Comparison of ENCODE assay signal across 1 cellular context in genomic region chr3:14680716-14681115, GRCh38.
TF ChIP-seq lines count a peak whose summit lies in the region.

No MANE protein-coding gene starts in this region.

TF ChIP-seq in HepG2, 621 proteins besides CTCF, POLR2A, EP300 and RAD21 (continued from another document):
- no peak for TF ChIP-seq HBP1 (CRISPR knock-in tag; IDR thresholded peaks at IDR 0.05; ENCODE audit: low read depth)
- no peak for TF ChIP-seq CREB1 (IDR thresholded peaks at IDR 0.05)
- no peak for TF ChIP-seq CREB1 (CRISPR knock-in tag; IDR thresholded peaks at IDR 0.05)
- no peak for TF ChIP-seq ZFP90 (CRISPR knock-in tag; IDR thresholded peaks at IDR 0.05; ENCODE audit: borderline replicate concordance)
- no peak for TF ChIP-seq EEA1 (CRISPR knock-in tag; IDR thresholded peaks at IDR 0.05; ENCODE audit: borderline replicate concordance)
- no peak for TF ChIP-seq ZNF850 (CRISPR knock-in tag; conservative IDR thresholded peaks at IDR 0.05)
